ENCODE assay signal across 8 cellular contexts in genomic region chr14:49879683-49880204, GRCh38. TPM values are rescaled to one million over a fixed set of nuclear protein-coding genes. Genes with fewer than 3 reads are reported as not detected.
DNase-seq lines count a peak whose midpoint lies in the region; ATAC-seq, FAIRE-seq and TF ChIP-seq lines count a peak whose summit lies in the region.

No MANE protein-coding gene starts in this region.

- H3K79me2 ChIP-seq in endothelial cell of umbilical vein (ENCODE audit: control insufficient read depth, insufficient read depth, low read length) (no peaks in the 10 kb centered on the region), neural cell (replicated peaks; ENCODE audit: insufficient read depth, low read length) (no peaks in the 10 kb centered on the region)

- no peaks in the 10 kb centered on the region for H3K9me2 ChIP-seq in neural cell (ENCODE audit: insufficient read depth, low read length)

- H3K4me3 ChIP-seq in AG04450 (ENCODE audit: low read depth, low read length) (no peak overlapping the region), endothelial cell of umbilical vein (replicated peaks in 1 of 3; ENCODE audit: insufficient read depth in 1 of 3, low read depth in 1 of 3, low read length in 3 of 3) (no peak overlapping the region), neural cell (ENCODE audit: low read length) (no peak overlapping the region)

- no peak for TF ChIP-seq EP300 in neural cell (conservative IDR thresholded peaks at IDR 0.05; ENCODE audit: poor library complexity, severe bottlenecking)

- ATAC-seq in GM18498 (IDR thresholded peaks at IDR 0.05; ENCODE audit: unreplicated experiment) = peak; percentile 80
- peak; percentile 72 for ATAC-seq in HG02938 (IDR thresholded peaks at IDR 0.05; ENCODE audit: unreplicated experiment)

- CTCF ChIA-PET in AG04450 (lab: Charles Lee) (interaction anchor here (0.6 to 3.0 kb wide), 11 partner anchors 9 to 229 kb away, joined by 3 to 16 read pairs (median 3); no protein-coding TSS in a partner anchor), endothelial cell of umbilical vein (lab: Charles Lee) (interaction anchor here (0.6 to 2.0 kb wide), 29 partner anchors 9 to 438 kb away, joined by 3 to 36 read pairs (median 5); partner anchors contain the start of genes NEMF and VCPKMT)

- no peak for TF ChIP-seq RAD21 in neural cell (conservative IDR thresholded peaks at IDR 0.05)

- peak; percentile 88 for FAIRE-seq in endothelial cell of umbilical vein (lab: Jason Lieb, UNC)

- H3K27ac ChIP-seq in AG04450 (ENCODE audit: low read depth, low read length) (no peak overlapping the region), endothelial cell of umbilical vein (ENCODE audit: insufficient read depth, low read depth, low read length) (no peak overlapping the region), neural cell (ENCODE audit: low read length) (no peak overlapping the region)

- TF ChIP-seq POLR2A in endothelial cell of umbilical vein (IDR thresholded peaks at IDR 0.05; ENCODE audit: low read depth, low read length) = no peak

- intact Hi-C loops in endothelial cell of umbilical vein (cut with micrococcal nuclease) = loop anchor here (1.0 kb wide), 2 partner anchors 182 to 226 kb away; no protein-coding TSS in a partner anchor

- no peaks in the 10 kb centered on the region for H4K20me1 ChIP-seq in endothelial cell of umbilical vein (replicated peaks; ENCODE audit: control insufficient read depth, extremely low read depth, insufficient read depth, low read length)
- no peaks in the 10 kb centered on the region for H4K20me1 ChIP-seq in neural cell (ENCODE audit: insufficient read depth)

- BruUV-seq in endothelial cell of umbilical vein (replicated peaks; lab: Mats Ljungman, UMichigan) = no TSS peak

- H3K9me3 ChIP-seq in AG04450 (ENCODE audit: control insufficient read depth, insufficient read depth, low read length) (no peaks in the 10 kb centered on the region), endothelial cell of umbilical vein (replicated peaks; ENCODE audit: control insufficient read depth, insufficient read depth, low read length) (no peaks in the 10 kb centered on the region), neural cell (ENCODE audit: low read length) (no peaks in the 10 kb centered on the region)

- DNase-seq in AG04450 (ENCODE audit: low read depth, low spot score) (no peak), NCI-H2227 treated with DMSO at 0.1 percent for 48 hours (lab: John Stamatoyannopoulos, UW) (peak; percentile 49), endothelial cell of umbilical vein (ENCODE audit: low read depth, low spot score) (peak; percentile 66), C1 segment of cervical spinal cord (lab: John Stamatoyannopoulos, UW) (no peak)
- peak; percentile 82 for DNase-seq in activated CD4-positive, alpha-beta T cell treated with anti-CD3 and anti-CD28 coated beads for 48 hours

- POLR2A ChIA-PET in AG04450 (lab: Yijun Ruan, JAX) = interaction anchor here (0.5 to 0.6 kb wide), 2 partner anchors 13 to 202 kb away, joined by 3 read pairs; partner anchors contain the start of gene ARF6
- POLR2A ChIA-PET in endothelial cell of umbilical vein (lab: Charles Lee) = interaction anchor here (0.6 kb wide), 1 partner anchor 12 kb away, joined by 6 read pairs; no protein-coding TSS in a partner anchor

- H3K36me3 ChIP-seq in endothelial cell of umbilical vein (ENCODE audit: control insufficient read depth in 2 of 2, extremely low read depth in 1 of 2, insufficient read depth in 2 of 2, low read length in 2 of 2) (no peaks in the 10 kb centered on the region), neural cell (ENCODE audit: insufficient read depth, low read length) (no peaks in the 10 kb centered on the region)

- TF ChIP-seq CTCF in AG04450 (IDR thresholded peaks at IDR 0.05; ENCODE audit: low read depth, low read length) (peak; percentile 65), endothelial cell of umbilical vein (IDR thresholded peaks at IDR 0.05; ENCODE audit: extremely low read depth in 1 of 2, insufficient read depth in 1 of 2, low read depth in 1 of 2, low read length in 2 of 2) (peak; percentile 72 to 73), neural cell (IDR thresholded peaks at IDR 0.05; ENCODE audit: poor library complexity, severe bottlenecking) (peak; percentile 38)

- H3K27me3 ChIP-seq in AG04450 (ENCODE audit: control insufficient read depth, insufficient read depth, low read length) = no peaks in the 10 kb centered on the region
- no peaks in the 10 kb centered on the region for H3K27me3 ChIP-seq in endothelial cell of umbilical vein (ENCODE audit: control insufficient read depth in 2 of 2, insufficient read depth in 2 of 2, low read length in 2 of 2)
- no peaks in the 10 kb centered on the region for H3K27me3 ChIP-seq in neural cell (ENCODE audit: insufficient read depth, low read depth, low read length)

- H3K4me1 ChIP-seq in endothelial cell of umbilical vein (ENCODE audit: control insufficient read depth, extremely low read depth, insufficient read depth, low read length) = no peaks in the 10 kb centered on the region

- no peaks in the 10 kb centered on the region for H3K9me1 ChIP-seq in endothelial cell of umbilical vein (replicated peaks; ENCODE audit: control insufficient read depth, extremely low read depth, insufficient read depth, low read length)

- H3K9ac ChIP-seq in endothelial cell of umbilical vein (replicated peaks; ENCODE audit: extremely low read depth, insufficient read depth, low read length) (no peak overlapping the region), neural cell (ENCODE audit: low read length) (no peak overlapping the region)

- dilution Hi-C loops in endothelial cell of umbilical vein (cut with MboI; ENCODE audit: extremely low pct_ligation_motif_present, low sequenced_read_pairs) = no loop called here

- H2AFZ ChIP-seq in endothelial cell of umbilical vein (ENCODE audit: low read depth, low read length) (no peak overlapping the region), neural cell (ENCODE audit: low read depth, low read length) (no peak overlapping the region)

- no peaks in the 10 kb centered on the region for H3F3A ChIP-seq in neural cell (ENCODE audit: insufficient read depth, low read length, poor library complexity, severe bottlenecking)

- H3K4me2 ChIP-seq in endothelial cell of umbilical vein (ENCODE audit: insufficient read depth, low read length) (no peak overlapping the region), neural cell (ENCODE audit: low read length) (no peak overlapping the region)

TF ChIP-seq in endothelial cell of umbilical vein, 7 proteins besides CTCF, POLR2A, EP300 and RAD21 (continues in another document):
- TF ChIP-seq POLR2AphosphoS5 (IDR thresholded peaks at IDR 0.05; ENCODE audit: insufficient read depth, low read depth, low read length) (no peak), EZH2 (IDR thresholded peaks at IDR 0.05; ENCODE audit: borderline replicate concordance, low read depth, low read length, severe bottlenecking) (no peak), GATA2 (IDR thresholded peaks at IDR 0.05; ENCODE audit: insufficient read depth, insufficient read length, low read depth, low read length) (no peak), JUN (IDR thresholded peaks at IDR 0.05; ENCODE audit: borderline replicate concordance, insufficient read depth, insufficient read length, low read depth) (no peak), MYC (IDR thresholded peaks at IDR 0.05; ENCODE audit: low read depth, low read length) (no peak), FOS (IDR thresholded peaks at IDR 0.05; ENCODE audit: borderline replicate concordance, insufficient read depth, low read length) (no peak)

TF ChIP-seq in neural cell, 6 proteins besides CTCF, POLR2A, EP300 and RAD21 (continues in another document):
- TF ChIP-seq MXI1 (conservative IDR thresholded peaks at IDR 0.05; ENCODE audit: poor library complexity, severe bottlenecking) = no peak
- TF ChIP-seq TAF1 (IDR thresholded peaks at IDR 0.05; ENCODE audit: low read depth) = no peak

RNA-seq across cellular contexts. Expression of gene ARF6, which starts 13.1 kb away (rescaled TPM):
- polyA plus RNA-seq in AG04450 (2011; rRNA removed) (27.1 and 28.0 TPM in 2 replicates), endothelial cell of umbilical vein (19.3 and 21.7 TPM in 2 replicates), neural cell (23.0 and 24.1 TPM in 2 replicates)
- 26.8 and 28.1 TPM in 2 replicates for polyA minus RNA-seq in AG04450 (2011; rRNA and poly(A)+ RNA removed)
- 73.2 and 73.6 TPM in 2 replicates for total RNA-seq in endothelial cell of umbilical vein
- 24.9 and 25.7 TPM in 2 replicates for polyA plus RNA-seq in endothelial cell of umbilical vein (2011; cell fraction: cytosol; rRNA removed)
- 15.5 and 19.7 TPM in 2 replicates for polyA plus RNA-seq in endothelial cell of umbilical vein (2011; cell fraction: nucleus; rRNA removed)
- 32.3 and 43.2 TPM in 2 replicates for polyA plus RNA-seq in endothelial cell of umbilical vein (2012)
- polyA minus RNA-seq in endothelial cell of umbilical vein (26.5 and 30.5 TPM in 2 replicates), neural cell (48.7 and 49.7 TPM in 2 replicates)
- 17.2 TPM for polyA minus RNA-seq in endothelial cell of umbilical vein (2011; cell fraction: cytosol; rRNA and poly(A)+ RNA removed)
- 13.5 and 14.0 TPM in 2 replicates for polyA minus RNA-seq in endothelial cell of umbilical vein (2011; cell fraction: nucleus; rRNA and poly(A)+ RNA removed)

RNA-seq across cellular contexts. Expression of gene NEMF, which starts 27.2 kb away (rescaled TPM):
- polyA plus RNA-seq in AG04450 (2011; rRNA removed) (39.8 and 48.6 TPM in 2 replicates), endothelial cell of umbilical vein (7.9 and 12.2 TPM in 2 replicates), neural cell (91.0 and 113 TPM in 2 replicates)
- polyA minus RNA-seq in AG04450 (2011; rRNA and poly(A)+ RNA removed) = 66.8 and 104 TPM in 2 replicates
- total RNA-seq in endothelial cell of umbilical vein = 71.4 and 74.2 TPM in 2 replicates
- 17.5 and 17.8 TPM in 2 replicates for polyA plus RNA-seq in endothelial cell of umbilical vein (2011; cell fraction: cytosol; rRNA removed)
- polyA plus RNA-seq in endothelial cell of umbilical vein (2011; cell fraction: nucleus; rRNA removed) = 71.5 and 92.8 TPM in 2 replicates
- polyA plus RNA-seq in endothelial cell of umbilical vein (2012) = 43.5 and 50.1 TPM in 2 replicates
- polyA minus RNA-seq in endothelial cell of umbilical vein (71.1 and 72.7 TPM in 2 replicates), neural cell (154 and 193 TPM in 2 replicates)
- 17.4 TPM for polyA minus RNA-seq in endothelial cell of umbilical vein (2011; cell fraction: cytosol; rRNA and poly(A)+ RNA removed)
- polyA minus RNA-seq in endothelial cell of umbilical vein (2011; cell fraction: nucleus; rRNA and poly(A)+ RNA removed) = 137 and 138 TPM in 2 replicates

Comparison
In these comparisons a context has a peak if more than half of its experiments do, and no peak if none do; other contexts are left out.
1. DNase-seq: peak in NCI-H2227 treated with DMSO at 0.1 percent for 48 hours (single experiment), activated CD4-positive, alpha-beta T cell treated with anti-CD3 and anti-CD28 coated beads for 48 hours (single experiment) and endothelial cell of umbilical vein (single experiment); none in AG04450 (single experiment) and C1 segment of cervical spinal cord (0 of 14).
2. Peak in every context shown above with its lines, with median percentiles within 50 percentile points of each other: CTCF ChIP-seq.